14 cellular contexts compared by ENCODE assay signal in the genomic region with DNA sequence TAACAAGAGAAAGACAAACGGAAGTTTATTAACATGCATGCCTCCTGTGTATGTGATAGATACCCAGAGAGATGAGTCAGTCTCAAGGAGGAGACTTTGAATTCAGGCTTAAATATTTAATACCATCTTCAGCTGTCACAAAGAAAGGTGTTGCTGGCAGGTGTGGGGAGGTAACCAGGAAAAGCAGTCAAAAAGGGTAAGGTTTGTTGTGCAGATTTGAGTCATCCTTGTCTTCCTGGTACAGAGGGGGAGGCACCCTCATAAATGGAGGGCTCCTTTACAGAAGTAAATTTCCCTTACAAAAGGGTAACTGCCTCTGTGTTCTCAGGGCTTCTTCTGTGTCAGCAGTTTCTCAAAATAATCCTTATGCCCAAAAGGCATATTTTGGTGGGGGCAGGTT.
DNase-seq lines count a peak whose midpoint lies in the region; ATAC-seq and TF ChIP-seq lines count a peak whose summit lies in the region.
"Had no signal": no experiment of that assay in that cellular context is flagged by ENCODE, and none has a peak within 500 bp of the region (broad histone marks: within the 10 kb centered on the region; RNA-seq: fewer than 3 reads in every experiment).

No MANE protein-coding gene starts in this region.

- H3K79me2 ChIP-seq in GM23338 (replicated peaks; ENCODE audit: insufficient read depth) (no peaks in the 10 kb centered on the region), neural progenitor cell (ENCODE audit: low read depth) (no peaks in the 10 kb centered on the region)

- WGBS in iPS DF 6.9 (ENCODE audit: insufficient coverage, insufficient read length): no CpG with 5 or more reads among the region's 1 CpG

- ATAC-seq in GM23338 (peak; percentile 98), WTC11 (peak; percentile 98), HG03439 (IDR thresholded peaks at IDR 0.05; ENCODE audit: unreplicated experiment) (no peak), GM21526 (IDR thresholded peaks at IDR 0.05; ENCODE audit: low FRiP score, unreplicated experiment) (no peak)
- ATAC-seq: SK-N-SH treated with all-trans-retinoic acid at 6 μM for 48 hours had no signal

- H3K9me3 Mint-ChIP-seq in GM23338 (peaks cover 66% of the 10 kb centered on the region), WTC11 (peaks cover 52% of the 10 kb centered on the region), neural progenitor cell (peaks cover 23% of the 10 kb centered on the region)

- H3F3A ChIP-seq in GM23338 (replicated peaks; ENCODE audit: low read depth) (peaks cover 9% of the 10 kb centered on the region; the same call in 1 of the 2 replicates), neural progenitor cell (ENCODE audit: low read depth) (no peaks in the 10 kb centered on the region)

- H3K4me3 ChIP-seq in GM23338 (no peak overlapping the region), iPS DF 6.9 (ENCODE audit: low read length) (no peak overlapping the region), neural progenitor cell (no peak overlapping the region)
- H3K4me3 ChIP-seq: HAP-1 had no signal

- H3K9me3 ChIP-seq in iPS DF 6.9 (ENCODE audit: control insufficient read depth, insufficient read depth, low read length): no peaks in the 10 kb centered on the region; the same call in 1 of the 2 replicates
- no peaks in the 10 kb centered on the region for H3K9me3 ChIP-seq in neural progenitor cell (ENCODE audit: low read depth)
- H3K9me3 ChIP-seq: HAP-1 had no signal

- DNase-seq in GM23338 (ENCODE audit: low spot score): peak; percentile 86
- no peak for DNase-seq in WTC11 (ENCODE audit: low spot score)
- peak; percentile 79 for DNase-seq in iPS DF 6.9 (ENCODE audit: low read depth, low spot score)
- no peak for DNase-seq in neural progenitor cell (ENCODE audit: low spot score)
- DNase-seq in activated CD4-positive, alpha-beta T cell treated with anti-CD3 and anti-CD28 coated beads, Interleukin-2, amount 50 U/mL, for 4 hours: no peak
- DNase-seq: CD4-positive, alpha-beta memory T cell; NCI-H146; NCI-H2107; NCI-H345; SHP77 had no signal

- TF ChIP-seq CTCF in GM23338 (conservative IDR thresholded peaks at IDR 0.05; ENCODE audit: low read depth in 2 of 2): no peak
- TF ChIP-seq CTCF in WTC11 (IDR thresholded peaks at IDR 0.05): no peak
- no peak for TF ChIP-seq CTCF in neural progenitor cell (IDR thresholded peaks at IDR 0.05)

- H3K4me1 Mint-ChIP-seq in GM23338 (peaks cover 33% of the 10 kb centered on the region), WTC11 (peaks cover 49% of the 10 kb centered on the region), neural progenitor cell (peaks cover 15% of the 10 kb centered on the region)
- H3K4me1 Mint-ChIP-seq: CD4-positive, alpha-beta memory T cell had no signal

- peaks cover 5% of the 10 kb centered on the region for H3K36me3 ChIP-seq in GM23338 (ENCODE audit: insufficient read depth)
- no peaks in the 10 kb centered on the region for H3K36me3 ChIP-seq in iPS DF 6.9 (ENCODE audit: control insufficient read depth, insufficient read depth, low read length)
- H3K36me3 ChIP-seq in neural progenitor cell: no peaks in the 10 kb centered on the region
- H3K36me3 ChIP-seq: HAP-1 had no signal

- H3K4me2 ChIP-seq in GM23338 (peak overlapping the region; percentile 2; the same call in 1 of the 2 replicates), neural progenitor cell (no peak overlapping the region)

- H3K4me1 ChIP-seq in GM23338 (ENCODE audit: insufficient read depth) (peaks cover 17% of the 10 kb centered on the region), iPS DF 6.9 (ENCODE audit: control insufficient read depth, insufficient read depth, low read length) (no peaks in the 10 kb centered on the region; the same call in 1 of the 2 replicates), neural progenitor cell (peaks cover 9% of the 10 kb centered on the region)
- H3K4me1 ChIP-seq: HAP-1 had no signal

- no peaks in the 10 kb centered on the region for H3K27me3 ChIP-seq in GM23338 (ENCODE audit: insufficient read depth)
- H3K27me3 ChIP-seq in iPS DF 6.9 (ENCODE audit: control insufficient read depth, insufficient read depth, low read length): no peaks in the 10 kb centered on the region
- no peaks in the 10 kb centered on the region for H3K27me3 ChIP-seq in neural progenitor cell

- H3K9ac ChIP-seq in neural progenitor cell: no peak overlapping the region

- H4K20me1 ChIP-seq in GM23338 (replicated peaks; ENCODE audit: insufficient read depth) (no peaks in the 10 kb centered on the region), neural progenitor cell (ENCODE audit: low read depth) (no peaks in the 10 kb centered on the region)

- no peaks in the 10 kb centered on the region for H3K9me2 ChIP-seq in GM23338 (ENCODE audit: insufficient read depth)

- H3K36me3 Mint-ChIP-seq in GM23338 (ENCODE audit: low read depth) (peaks cover 61% of the 10 kb centered on the region), WTC11 (peaks cover 51% of the 10 kb centered on the region), neural progenitor cell (peaks cover 5% of the 10 kb centered on the region)
- H3K36me3 Mint-ChIP-seq: CD4-positive, alpha-beta memory T cell had no signal

- H3K27ac ChIP-seq in GM23338 (ENCODE audit: low read depth) (peak overlapping the region; percentile 91), iPS DF 6.9 (ENCODE audit: low read length) (no peak overlapping the region), neural progenitor cell (no peak overlapping the region)

- no peak overlapping the region for H2AFZ ChIP-seq in GM23338
- H2AFZ ChIP-seq in neural progenitor cell (replicated peaks): no peak overlapping the region

- POLR2A ChIA-PET in WTC11 (lab: Charles Lee): no interaction called here

- peak overlapping the region; percentile 94 for H3K27ac Mint-ChIP-seq in GM23338
- H3K27ac Mint-ChIP-seq in WTC11: peak overlapping the region; percentile 98
- peak overlapping the region; percentile 13 for H3K27ac Mint-ChIP-seq in neural progenitor cell
- H3K27ac Mint-ChIP-seq: CD4-positive, alpha-beta memory T cell had no signal

- H3K27me3 Mint-ChIP-seq in GM23338 (ENCODE audit: insufficient read depth, low read depth, poor library complexity): peaks cover 24% of the 10 kb centered on the region
- H3K27me3 Mint-ChIP-seq in WTC11 (ENCODE audit: low read depth): peaks cover 21% of the 10 kb centered on the region
- no peaks in the 10 kb centered on the region for H3K27me3 Mint-ChIP-seq in neural progenitor cell (ENCODE audit: insufficient read depth, low read depth)

- H3K4me3 Mint-ChIP-seq in GM23338 (peak overlapping the region; percentile 21; the same call in 1 of the 3 replicates), WTC11 (peak overlapping the region; percentile 11), neural progenitor cell (no peak overlapping the region)
- H3K4me3 Mint-ChIP-seq: CD4-positive, alpha-beta memory T cell had no signal

- CTCF ChIA-PET in WTC11 (lab: Charles Lee): no interaction called here

TF ChIP-seq in GM23338, 12 proteins besides CTCF, POLR2A, EP300 and RAD21 (continues in another document):
- TF ChIP-seq, protein P1, sequence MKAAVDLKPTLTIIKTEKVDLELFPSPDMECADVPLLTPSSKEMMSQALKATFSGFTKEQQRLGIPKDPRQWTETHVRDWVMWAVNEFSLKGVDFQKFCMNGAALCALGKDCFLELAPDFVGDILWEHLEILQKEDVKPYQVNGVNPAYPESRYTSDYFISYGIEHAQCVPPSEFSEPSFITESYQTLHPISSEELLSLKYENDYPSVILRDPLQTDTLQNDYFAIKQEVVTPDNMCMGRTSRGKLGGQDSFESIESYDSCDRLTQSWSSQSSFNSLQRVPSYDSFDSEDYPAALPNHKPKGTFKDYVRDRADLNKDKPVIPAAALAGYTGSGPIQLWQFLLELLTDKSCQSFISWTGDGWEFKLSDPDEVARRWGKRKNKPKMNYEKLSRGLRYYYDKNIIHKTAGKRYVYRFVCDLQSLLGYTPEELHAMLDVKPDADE (IDR thresholded peaks at IDR 0.05): peak; percentile 58; the same call in 1 of the 2 replicates
- TF ChIP-seq ZNF114 (CRISPR knock-in tag; IDR thresholded peaks at IDR 0.05) (no peak), JUNB (IDR thresholded peaks at IDR 0.05; ENCODE audit: unreplicated experiment) (no peak), POLR2AphosphoS5 (IDR thresholded peaks at IDR 0.05; ENCODE audit: low read depth) (peak; percentile 37; the same call in 1 of the 2 replicates)

TF ChIP-seq in WTC11, 78 proteins besides CTCF, POLR2A, EP300 and RAD21 (continues in another document):
- TF ChIP-seq FOXP1 (CRISPR knock-in tag; IDR thresholded peaks at IDR 0.05; ENCODE audit: borderline replicate concordance) (no peak), SP1 (CRISPR knock-in tag; conservative IDR thresholded peaks at IDR 0.05) (0 out of 2 replicates have a peak, but pooled peaks have one; percentile 38), MXD4 (CRISPR knock-in tag; IDR thresholded peaks at IDR 0.05; ENCODE audit: borderline replicate concordance) (no peak), TEAD1 (CRISPR knock-in tag; IDR thresholded peaks at IDR 0.05) (peak; percentile 22; the same call in 1 of the 2 replicates), FOXJ3 (CRISPR knock-in tag; IDR thresholded peaks at IDR 0.05; ENCODE audit: borderline replicate concordance) (0 out of 2 replicates have a peak, but pooled peaks have one; percentile 72), TCF7 (CRISPR knock-in tag; IDR thresholded peaks at IDR 0.05; ENCODE audit: low read depth) (no peak), NR1H2 (CRISPR knock-in tag; IDR thresholded peaks at IDR 0.05) (no peak), ETV6 (CRISPR knock-in tag; IDR thresholded peaks at IDR 0.05) (0 out of 2 replicates have a peak, but pooled peaks have one; percentile 45)
- TF ChIP-seq, protein P2, sequence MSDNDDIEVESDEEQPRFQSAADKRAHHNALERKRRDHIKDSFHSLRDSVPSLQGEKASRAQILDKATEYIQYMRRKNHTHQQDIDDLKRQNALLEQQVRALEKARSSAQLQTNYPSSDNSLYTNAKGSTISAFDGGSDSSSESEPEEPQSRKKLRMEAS (CRISPR knock-in tag; IDR thresholded peaks at IDR 0.05): 0 out of 2 replicates have a peak, but pooled peaks have one; percentile 33
- TF ChIP-seq, protein P3, sequence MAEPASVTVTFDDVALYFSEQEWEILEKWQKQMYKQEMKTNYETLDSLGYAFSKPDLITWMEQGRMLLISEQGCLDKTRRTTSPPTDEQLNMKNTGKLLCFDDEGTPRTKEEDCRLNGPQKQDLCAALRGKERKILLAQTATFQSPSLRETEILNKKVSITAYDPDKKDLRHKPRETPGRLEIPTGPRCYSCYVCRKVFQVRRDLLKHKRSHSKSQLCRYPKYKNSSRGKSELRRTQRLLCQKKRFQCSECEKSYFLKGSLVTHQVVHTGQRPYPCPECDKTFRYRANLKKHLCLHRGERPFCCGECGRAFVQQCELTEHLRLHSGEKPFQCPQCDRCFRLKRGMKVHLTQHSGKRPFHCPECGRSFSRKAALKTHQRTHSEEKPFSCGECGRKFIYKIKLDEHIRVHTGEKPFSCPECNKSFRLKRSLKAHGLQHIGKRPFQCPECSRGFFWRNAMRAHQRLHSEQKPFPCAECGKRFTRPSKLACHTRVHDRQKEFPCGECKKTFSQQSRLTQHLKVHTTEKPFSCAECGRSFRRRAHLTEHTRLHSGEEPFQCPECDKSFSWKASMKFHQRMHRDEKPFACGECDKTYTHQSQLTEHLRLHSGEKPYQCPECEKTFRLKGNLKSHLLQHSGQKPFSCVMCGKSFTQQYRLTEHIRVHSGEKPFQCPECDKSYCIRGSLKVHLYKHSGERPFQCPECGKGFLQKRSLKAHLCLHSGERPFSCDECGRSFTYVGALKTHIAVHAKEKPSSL (CRISPR knock-in tag; conservative IDR thresholded peaks at IDR 0.05): no peak

Comparison
In these comparisons a context has a peak if more than half of its experiments do, and no peak if none do; other contexts are left out.
1. ATAC-seq: peak in GM23338 (single experiment) and WTC11 (single experiment); none in HG03439 (single experiment) and GM21526 (single experiment).
2. DNase-seq: peak in GM23338 (single experiment) and iPS DF 6.9 (single experiment); none in WTC11 (single experiment), neural progenitor cell (single experiment) and activated CD4-positive, alpha-beta T cell treated with anti-CD3 and anti-CD28 coated beads, Interleukin-2, amount 50 U/mL, for 4 hours (0 of 2).
3. H3K27ac Mint-ChIP-seq: peak in every context shown above with its lines; median percentile 98 in WTC11; 94 in GM23338; 13 in neural progenitor cell.